In the genomic region with DNA sequence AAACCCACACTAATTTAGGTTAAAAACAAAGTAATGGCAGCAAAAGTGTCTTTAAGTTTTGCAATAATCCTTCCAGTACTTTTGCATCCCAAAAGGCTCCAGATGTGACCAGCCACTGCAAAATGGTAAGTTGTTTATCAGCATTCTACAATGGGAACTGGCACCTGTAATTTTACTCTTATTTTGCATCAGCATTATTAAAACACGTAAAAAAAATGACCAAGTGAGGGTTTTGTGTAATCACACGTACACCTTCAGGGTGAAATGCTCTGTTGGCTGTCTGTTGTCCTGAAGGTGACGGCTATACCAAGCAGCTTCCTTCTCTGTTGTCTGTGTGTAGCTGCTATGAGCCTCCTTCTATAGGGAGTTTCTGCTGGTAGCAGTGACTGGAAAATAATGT, we compare ENCODE assay signal across 8 cellular contexts. TPM values are rescaled to one million over a fixed set of nuclear protein-coding genes. Genes with fewer than 3 reads are reported as not detected.
DNase-seq lines count a peak whose midpoint lies in the region; ATAC-seq and TF ChIP-seq lines count a peak whose summit lies in the region.

No MANE protein-coding gene starts in this region.

- TF ChIP-seq CTCF in fibroblast of villous mesenchyme (IDR thresholded peaks at IDR 0.05; ENCODE audit: insufficient read depth, low read depth, low read length) = no peak
- TF ChIP-seq CTCF in psoas muscle (IDR thresholded peaks at IDR 0.05) = no peak
- no peak for TF ChIP-seq CTCF in spleen (IDR thresholded peaks at IDR 0.05 in 8 of 11, conservative IDR thresholded peaks at IDR 0.05 in 3 of 11)

- H3K4me3 ChIP-seq in fibroblast of villous mesenchyme (ENCODE audit: low read depth, low read length) (no peak overlapping the region), psoas muscle (peak overlapping the region; percentile 44), spleen (no peak overlapping the region)

- H3K27ac ChIP-seq in psoas muscle (no peak overlapping the region), spleen (peak overlapping the region in 3 of 8 donors; percentile 2 to 33 (median 26))

- intact Hi-C loops in psoas muscle (cut with DNase I) (loop anchor here (1.0 to 5.0 kb wide), 4 partner anchors 36 to 64 kb away; partner anchors contain the start of gene SSBP2 (in 2 of the 2)), spleen (cut with DNase I; ENCODE audit: low total_unique reads) (no loop called here)

- H3K9me3 ChIP-seq in psoas muscle (no peaks in the 10 kb centered on the region), spleen (no peaks in the 10 kb centered on the region)

- peak; percentile 23 for DNase-seq in GDM1 (lab: John Stamatoyannopoulos, UW)
- peak; percentile 75 for DNase-seq in OCI-M1 (lab: John Stamatoyannopoulos, UW)
- DNase-seq in fibroblast of villous mesenchyme (ENCODE audit: low read depth) = peak; percentile 86
- DNase-seq in psoas muscle = peak in 1 of 2 donors; percentile 31
- no peak for DNase-seq in spleen
- no peak for DNase-seq in mesenteric fat pad (ENCODE audit: low spot score)

- TF ChIP-seq POLR2A in spleen (IDR thresholded peaks at IDR 0.05) = no peak

- H3K4me1 ChIP-seq in psoas muscle (peaks cover 22% of the 10 kb centered on the region), spleen (peaks cover 0 to 29% (median 19%) of the 10 kb centered on the region in 6 donors)

- H3K36me3 ChIP-seq in psoas muscle (ENCODE audit: insufficient read depth in 1 of 2, low read depth in 1 of 2) (no peaks in the 10 kb centered on the region), spleen (no peaks in the 10 kb centered on the region)

- H3K27me3 ChIP-seq in psoas muscle (ENCODE audit: insufficient read depth in 3 of 3, low read length in 2 of 3) (no peaks in the 10 kb centered on the region), spleen (replicated peaks in 1 of 7) (no peaks in the 10 kb centered on the region)

- WGBS in psoas muscle, 3 donors = 10 to 17% (median 10%) methylated on average over 3 of the region's 3 CpGs
- 10 to 29% (median 16%) methylated on average over 3 of the region's 3 CpGs for WGBS in spleen, 5 donors

- ATAC-seq in psoas muscle (peak; percentile 40 to 75 (median 46)), GM19395 (IDR thresholded peaks at IDR 0.05; ENCODE audit: unreplicated experiment) (no peak), HG03442 (IDR thresholded peaks at IDR 0.05; ENCODE audit: unreplicated experiment) (no peak)

RNA-seq across cellular contexts. Expression of gene SSBP2, which starts 36.9 kb away (rescaled TPM):
- 15.5 and 18.7 TPM in 2 replicates for total RNA-seq in fibroblast of villous mesenchyme
- total RNA-seq in psoas muscle = 10 to 100 TPM; 25.3 to 42.6 (median 34.6) TPM
- 10 to 100 TPM; 18.2 to 22.5 (median 22.1) TPM for polyA plus RNA-seq in psoas muscle
- total RNA-seq in spleen = 10 to 100 TPM; 21.7 to 40.8 (median 34.4) TPM
- 10 to 100 TPM; 12.2 to 19.9 (median 15.1) TPM for polyA plus RNA-seq in spleen
- total RNA-seq in mesenteric fat pad = 29.0 TPM

Comparison
In these comparisons a context has a peak if more than half of its experiments do, and no peak if none do; other contexts are left out.
1. DNase-seq: peak in GDM1 (single experiment), OCI-M1 (single experiment) and fibroblast of villous mesenchyme (single experiment); none in spleen (single experiment) and mesenteric fat pad (single experiment).
2. ATAC-seq: peak in psoas muscle (4 of 4); none in GM19395 (single experiment) and HG03442 (single experiment).